ENCODE assay signal across 1 cellular context in the genomic region with DNA sequence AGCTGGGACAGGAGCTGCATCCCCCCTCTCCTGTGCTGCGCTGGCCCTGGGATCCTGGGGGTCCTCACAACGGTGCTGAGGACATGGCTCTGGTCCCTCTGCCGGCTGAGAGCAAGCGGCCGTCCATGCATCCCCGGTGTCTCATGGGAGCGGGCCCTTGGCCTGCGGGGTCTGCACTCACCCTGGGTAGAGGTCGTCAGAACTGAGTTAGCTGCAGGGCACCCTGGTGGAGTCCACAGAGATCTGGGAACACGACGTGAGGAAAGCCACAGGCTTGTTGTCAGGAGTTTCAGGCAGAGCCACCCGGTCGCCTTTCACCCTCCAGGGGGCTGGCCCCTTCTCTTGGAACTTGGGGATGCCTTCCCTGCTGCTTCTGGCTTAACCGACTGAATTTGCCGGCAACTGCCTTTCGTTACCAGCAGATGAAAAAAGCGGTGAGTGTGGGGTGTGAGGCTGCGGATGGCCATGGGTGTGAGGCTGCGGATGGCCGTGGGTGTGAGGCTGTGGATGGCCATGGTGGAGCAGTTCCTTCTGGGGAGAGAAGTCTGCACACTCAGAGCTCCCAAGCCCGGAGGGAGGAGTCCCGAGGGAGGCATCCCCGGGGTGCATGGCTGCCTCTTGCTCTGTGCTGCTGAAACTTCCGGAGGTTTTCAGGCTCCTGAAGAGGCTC.
TF ChIP-seq lines count a peak whose summit lies in the region.

No MANE protein-coding gene starts in this region.

TF ChIP-seq in HepG2, 621 proteins besides CTCF, POLR2A, EP300 and RAD21 (continued from another document):
- TF ChIP-seq HMGXB3 (CRISPR knock-in tag; IDR thresholded peaks at IDR 0.05; ENCODE audit: borderline replicate concordance) (no peak), TEF (CRISPR knock-in tag; IDR thresholded peaks at IDR 0.05) (no peak)
TF ChIP-seq in HepG2: peak in this region for 0.
